9 cellular contexts compared by ENCODE assay signal in the genomic region with DNA sequence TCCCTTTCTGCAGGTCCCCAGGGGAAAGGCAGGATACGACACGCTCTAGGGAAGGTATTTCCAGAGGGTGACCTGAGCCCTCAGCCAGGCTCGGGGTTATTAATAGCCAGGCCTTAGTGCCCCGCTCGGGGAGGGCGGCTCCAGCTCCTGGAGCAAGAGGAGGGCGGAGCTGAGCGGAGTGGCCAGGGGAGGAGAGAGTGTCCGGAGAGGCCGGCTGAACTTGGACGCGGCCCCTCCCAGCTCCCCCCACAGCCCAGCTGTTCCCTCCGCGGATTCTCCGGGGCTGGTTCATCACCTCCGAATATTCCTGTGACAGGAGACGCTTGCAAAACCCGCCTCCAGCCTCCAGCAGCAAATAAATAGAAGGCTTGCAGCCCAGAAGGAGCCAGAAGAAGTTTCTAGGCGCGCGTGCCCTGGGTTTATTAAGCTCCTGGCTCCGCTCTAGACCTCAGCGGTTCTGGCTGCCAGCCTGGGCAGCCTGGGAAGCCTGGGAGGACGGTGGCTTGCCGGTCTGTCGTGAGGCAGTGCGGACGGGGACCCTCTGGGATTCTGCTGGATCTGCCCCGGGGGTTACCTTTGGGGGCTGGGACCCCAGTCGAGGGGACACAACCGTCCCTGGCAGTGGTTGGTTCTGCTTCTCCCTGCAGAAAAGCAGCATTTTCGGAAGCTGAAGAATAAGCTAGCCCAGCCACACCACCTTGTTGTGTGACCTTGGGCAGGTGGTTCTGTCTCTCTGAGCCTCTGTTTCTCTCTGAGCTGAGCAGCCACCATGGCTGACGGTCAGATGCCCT. TPM values are rescaled to one million over a fixed set of nuclear protein-coding genes. Genes with fewer than 3 reads are reported as not detected.
A peak's percentile ranks its signal among the peaks of the same experiment; 100 is the strongest.
DNase-seq lines count a peak whose midpoint lies in the region; ATAC-seq and TF ChIP-seq lines count a peak whose summit lies in the region.
"Had no signal": no experiment of that assay in that cellular context is flagged by ENCODE, and none has a peak within 500 bp of the region (broad histone marks: within the 10 kb centered on the region; RNA-seq: fewer than 3 reads in every experiment).

A gene with protein sequence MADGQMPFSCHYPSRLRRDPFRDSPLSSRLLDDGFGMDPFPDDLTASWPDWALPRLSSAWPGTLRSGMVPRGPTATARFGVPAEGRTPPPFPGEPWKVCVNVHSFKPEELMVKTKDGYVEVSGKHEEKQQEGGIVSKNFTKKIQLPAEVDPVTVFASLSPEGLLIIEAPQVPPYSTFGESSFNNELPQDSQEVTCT (plus strand): TSS at position 388 of the 791 bp plus-strand sequence. CDS start 382 bp downstream, at position 770.

- H3K27ac ChIP-seq in GM23248 (peak within 1 kb of the TSS; percentile 88), foreskin keratinocyte (no peak within 1 kb of the TSS), neural progenitor cell (no peak within 1 kb of the TSS)
- H3K27ac ChIP-seq in CD4-positive, alpha-beta T cell (ENCODE audit: low read depth, low read length), result no peak within 1 kb of the TSS

- H3K4me3 ChIP-seq in GM23248 (peak within 1 kb of the TSS; percentile 72), neural progenitor cell (peak within 1 kb of the TSS; percentile 12)

- peaks cover 34% of the 10 kb centered on the region for H3F3A ChIP-seq in GM23248 (ENCODE audit: insufficient read depth)
- H3F3A ChIP-seq in neural progenitor cell (ENCODE audit: low read depth), result no peaks in the 10 kb centered on the region

- POLR2A ChIA-PET in CD4-positive, alpha-beta T cell (lab: Charles Lee), result no interaction called here

- 1 to 3% methylated on average over 32 to 33 of the region's 33 CpGs for WGBS in GM23248 (ENCODE audit: low coverage in 1 of 2, low lambda C conversion rate in 2 of 2, missing lambda C conversion rate in 2 of 2), 2 experiments

- H3K9me3 ChIP-seq in GM23248 (ENCODE audit: low read depth) (no peaks in the 10 kb centered on the region), neural progenitor cell (ENCODE audit: low read depth) (no peaks in the 10 kb centered on the region)
- no peaks in the 10 kb centered on the region for H3K9me3 ChIP-seq in CD4-positive, alpha-beta T cell (ENCODE audit: control insufficient read depth, low read length)

- H3K9ac ChIP-seq in GM23248, result peak within 1 kb of the TSS; percentile 87
- no peak within 1 kb of the TSS for H3K9ac ChIP-seq in neural progenitor cell

- H3K9me3 Mint-ChIP-seq in neural progenitor cell, result no peaks in the 10 kb centered on the region
- H3K9me3 Mint-ChIP-seq in CD4-positive, alpha-beta T cell, result no peaks in the 10 kb centered on the region

- H3K27ac Mint-ChIP-seq in neural progenitor cell, result peak within 1 kb of the TSS; percentile 95
- H3K27ac Mint-ChIP-seq in CD4-positive, alpha-beta T cell, result no peak within 1 kb of the TSS
- H3K27ac Mint-ChIP-seq: IgD-negative memory B cell had no signal

- H3K36me3 Mint-ChIP-seq in neural progenitor cell, result no peaks in the 10 kb centered on the region
- no peaks in the 10 kb centered on the region for H3K36me3 Mint-ChIP-seq in CD4-positive, alpha-beta T cell (ENCODE audit: low read depth)
- H3K36me3 Mint-ChIP-seq: IgD-negative memory B cell had no signal

- peaks cover 16% of the 10 kb centered on the region for H3K27me3 Mint-ChIP-seq in neural progenitor cell (ENCODE audit: insufficient read depth, low read depth)
- H3K27me3 Mint-ChIP-seq in CD4-positive, alpha-beta T cell, result peaks cover 30% of the 10 kb centered on the region

- peaks cover 35% of the 10 kb centered on the region for H3K4me1 Mint-ChIP-seq in neural progenitor cell
- no peaks in the 10 kb centered on the region for H3K4me1 Mint-ChIP-seq in CD4-positive, alpha-beta T cell (ENCODE audit: low read depth)
- H3K4me1 Mint-ChIP-seq: IgD-negative memory B cell had no signal

- peaks cover 36% of the 10 kb centered on the region for H3K4me1 ChIP-seq in GM23248 (ENCODE audit: insufficient read depth)
- peaks cover 4% of the 10 kb centered on the region for H3K4me1 ChIP-seq in foreskin keratinocyte
- H3K4me1 ChIP-seq in neural progenitor cell, result peaks cover 12% of the 10 kb centered on the region

- DNase-seq in GM23248 (peak; percentile 94), SK-N-DZ (ENCODE audit: low spot score) (peak; percentile 56), foreskin keratinocyte (peak; percentile 9 to 35), neural progenitor cell (ENCODE audit: low spot score) (peak; percentile 47), DMS114 treated with DMSO at 0.1 percent for 48 hours (lab: John Stamatoyannopoulos, UW; ENCODE audit: unreplicated experiment) (no peak)
- DNase-seq in CD4-positive, alpha-beta T cell, result no peak
- DNase-seq in stimulated activated CD8-positive, alpha-beta memory T cell treated with anti-CD3 and anti-CD28 coated beads, Interleukin-4, amount 100 ng/mL, for 48 hours, result no peak

- H3K27me3 ChIP-seq in GM23248 (replicated peaks; ENCODE audit: insufficient read depth) (no peaks in the 10 kb centered on the region), foreskin keratinocyte (no peaks in the 10 kb centered on the region), neural progenitor cell (peaks cover 20% of the 10 kb centered on the region)
- peaks cover 21% of the 10 kb centered on the region for H3K27me3 ChIP-seq in CD4-positive, alpha-beta T cell (ENCODE audit: control insufficient read depth, insufficient read depth, low read length)

- peak within 1 kb of the TSS; percentile 65 for H3K4me3 Mint-ChIP-seq in neural progenitor cell
- no peak within 1 kb of the TSS for H3K4me3 Mint-ChIP-seq in CD4-positive, alpha-beta T cell
- H3K4me3 Mint-ChIP-seq: IgD-negative memory B cell had no signal

- H3K4me2 ChIP-seq in GM23248 (ENCODE audit: unreplicated experiment), result peak within 1 kb of the TSS; percentile 87
- H3K4me2 ChIP-seq in neural progenitor cell, result peak within 1 kb of the TSS; percentile 63

- in situ Hi-C loops in GM23248 (cut with MboI), result no loop called here

- intact Hi-C loops in CD4-positive, alpha-beta T cell (cut with DNase I, micrococcal nuclease), result no loop called here

- H2AFZ ChIP-seq in GM23248, result peak within 1 kb of the TSS; percentile 56
- H2AFZ ChIP-seq in neural progenitor cell (replicated peaks), result peak within 1 kb of the TSS; percentile 13

- TF ChIP-seq CTCF in foreskin keratinocyte (conservative IDR thresholded peaks at IDR 0.05) (no peak), neural progenitor cell (IDR thresholded peaks at IDR 0.05) (no peak)
- TF ChIP-seq CTCF in CD4-positive, alpha-beta T cell (IDR thresholded peaks at IDR 0.05), result no peak

- CTCF ChIA-PET in CD4-positive, alpha-beta T cell (lab: Charles Lee), result no interaction called here

- H3K36me3 ChIP-seq in GM23248 (ENCODE audit: low read depth) (no peaks in the 10 kb centered on the region), neural progenitor cell (no peaks in the 10 kb centered on the region)

- H3K79me2 ChIP-seq in GM23248 (ENCODE audit: insufficient read depth) (peaks cover 36% of the 10 kb centered on the region), neural progenitor cell (ENCODE audit: low read depth) (no peaks in the 10 kb centered on the region)

- no peaks in the 10 kb centered on the region for H3K9me2 ChIP-seq in GM23248 (ENCODE audit: insufficient read depth)

- ATAC-seq in foreskin keratinocyte (peak; percentile 32), GM19035 (IDR thresholded peaks at IDR 0.05; ENCODE audit: unreplicated experiment) (no peak)
- ATAC-seq in CD4-positive, alpha-beta T cell (ENCODE audit: poor library complexity), result no peak

- H4K20me1 ChIP-seq in GM23248 (ENCODE audit: insufficient read depth) (no peaks in the 10 kb centered on the region), neural progenitor cell (ENCODE audit: low read depth) (no peaks in the 10 kb centered on the region)

RNA-seq across cellular contexts. Expression of the gene that starts here (rescaled TPM):
- 11.1 and 17.8 TPM in 2 replicates for total RNA-seq in GM23248 (2014; rRNA removed; shearing (Covaris generic))
- 15.3 and 16.4 TPM in 2 replicates for polyA plus RNA-seq in GM23248 (2016; fragmentation: Nextera tagmentation; extraction: Ambion mirVana)
- polyA plus RNA-seq in SK-N-DZ (2014; cell fraction: cytosol; rRNA removed), result 0.24 and 0.34 TPM in 2 replicates
- polyA plus RNA-seq in SK-N-DZ (2014; cell fraction: nucleus; rRNA removed), result 0.10 and 0.12 TPM in 2 replicates
- 0.46 and 0.65 TPM in 2 replicates for total RNA-seq in foreskin keratinocyte
- 0.27 and 0.40 TPM in 2 replicates for polyA plus RNA-seq in foreskin keratinocyte
- total RNA-seq in neural progenitor cell (ENCODE audit: low replicate concordance), result not detected in 2 replicates
- not detected for total RNA-seq in CD4-positive, alpha-beta T cell
- polyA plus RNA-seq: IgD-negative memory B cell had no signal

Comparison
In these comparisons a context has a peak if more than half of its experiments do, and no peak if none do; other contexts are left out.
1. RNA of the gene that starts here (polyA plus RNA-seq): 15.3 to 16.4 TPM in GM23248; 0.27 to 0.40 TPM in foreskin keratinocyte; every median in the first group is over 10 times any median in the second.
2. Peak in DNase-seq and ATAC-seq in foreskin keratinocyte; RNA of the gene not detected or under 1 TPM.
3. Peak in DNase-seq, H3K4me3 ChIP-seq and H3K4me2 ChIP-seq in neural progenitor cell; RNA of the gene not detected or under 1 TPM.
4. DNase-seq: peak in GM23248 (single experiment) and SK-N-DZ (single experiment); none in CD4-positive, alpha-beta T cell (0 of 10), DMS114 treated with DMSO at 0.1 percent for 48 hours (single experiment) and stimulated activated CD8-positive, alpha-beta memory T cell treated with anti-CD3 and anti-CD28 coated beads, Interleukin-4, amount 100 ng/mL, for 48 hours (single experiment).